ENCODE assay signal across 2 cellular contexts in genomic region chrX:153366878-153367538, GRCh38.
A peak's percentile ranks its signal among the peaks of the same experiment; 100 is the strongest.
TF ChIP-seq lines count a peak whose summit lies in the region.

No MANE protein-coding gene starts in this region.

TF ChIP-seq in liver, 16 proteins besides CTCF, POLR2A, EP300 and RAD21:
- TF ChIP-seq GABPA (IDR thresholded peaks at IDR 0.05 in 1 of 2, conservative IDR thresholded peaks at IDR 0.05 in 1 of 2): no peak
- no peak for TF ChIP-seq NR2F2 (IDR thresholded peaks at IDR 0.05)
- TF ChIP-seq RXRA (IDR thresholded peaks at IDR 0.05): peak in 1 of 2 donors; percentile 29
- peak; percentile 69 for TF ChIP-seq SP1 (IDR thresholded peaks at IDR 0.05)
- no peak for TF ChIP-seq HNF4G (IDR thresholded peaks at IDR 0.05)
- TF ChIP-seq TAF1 (conservative IDR thresholded peaks at IDR 0.05): no peak
- no peak for TF ChIP-seq ATF3 (IDR thresholded peaks at IDR 0.05)
- TF ChIP-seq, protein P1, sequence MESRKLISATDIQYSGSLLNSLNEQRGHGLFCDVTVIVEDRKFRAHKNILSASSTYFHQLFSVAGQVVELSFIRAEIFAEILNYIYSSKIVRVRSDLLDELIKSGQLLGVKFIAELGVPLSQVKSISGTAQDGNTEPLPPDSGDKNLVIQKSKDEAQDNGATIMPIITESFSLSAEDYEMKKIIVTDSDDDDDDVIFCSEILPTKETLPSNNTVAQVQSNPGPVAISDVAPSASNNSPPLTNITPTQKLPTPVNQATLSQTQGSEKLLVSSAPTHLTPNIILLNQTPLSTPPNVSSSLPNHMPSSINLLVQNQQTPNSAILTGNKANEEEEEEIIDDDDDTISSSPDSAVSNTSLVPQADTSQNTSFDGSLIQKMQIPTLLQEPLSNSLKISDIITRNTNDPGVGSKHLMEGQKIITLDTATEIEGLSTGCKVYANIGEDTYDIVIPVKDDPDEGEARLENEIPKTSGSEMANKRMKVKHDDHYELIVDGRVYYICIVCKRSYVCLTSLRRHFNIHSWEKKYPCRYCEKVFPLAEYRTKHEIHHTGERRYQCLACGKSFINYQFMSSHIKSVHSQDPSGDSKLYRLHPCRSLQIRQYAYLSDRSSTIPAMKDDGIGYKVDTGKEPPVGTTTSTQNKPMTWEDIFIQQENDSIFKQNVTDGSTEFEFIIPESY (IDR thresholded peaks at IDR 0.05): no peak
- no peak for TF ChIP-seq REST (IDR thresholded peaks at IDR 0.05)
- no peak for TF ChIP-seq JUND (IDR thresholded peaks at IDR 0.05)
- peak; percentile 56 to 72 for TF ChIP-seq HNF4A (conservative IDR thresholded peaks at IDR 0.05)
- no peak for TF ChIP-seq YY1 (IDR thresholded peaks at IDR 0.05)
- TF ChIP-seq, protein P2, sequence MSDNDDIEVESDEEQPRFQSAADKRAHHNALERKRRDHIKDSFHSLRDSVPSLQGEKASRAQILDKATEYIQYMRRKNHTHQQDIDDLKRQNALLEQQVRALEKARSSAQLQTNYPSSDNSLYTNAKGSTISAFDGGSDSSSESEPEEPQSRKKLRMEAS (IDR thresholded peaks at IDR 0.05): no peak

TF ChIP-seq in HepG2, 621 proteins besides CTCF, POLR2A, EP300 and RAD21:
- no peak for TF ChIP-seq RBM22 (optimal IDR thresholded peaks at IDR 0.05; ENCODE audit: low read length)
- no peak for TF ChIP-seq BCLAF1 (IDR thresholded peaks at IDR 0.05)
- TF ChIP-seq ZNF746 (CRISPR knock-in tag; IDR thresholded peaks at IDR 0.05): no peak
- TF ChIP-seq ATM (IDR thresholded peaks at IDR 0.05; ENCODE audit: borderline replicate concordance): no peak
- TF ChIP-seq ZNF598 (CRISPR knock-in tag; IDR thresholded peaks at IDR 0.05; ENCODE audit: borderline replicate concordance): no peak
- TF ChIP-seq NAIF1 (CRISPR knock-in tag; IDR thresholded peaks at IDR 0.05; ENCODE audit: borderline replicate concordance): no peak
- TF ChIP-seq CBX1 (IDR thresholded peaks at IDR 0.05; ENCODE audit: low read depth): no peak
- TF ChIP-seq ZNF292 (CRISPR knock-in tag; IDR thresholded peaks at IDR 0.05; ENCODE audit: borderline replicate concordance, low read depth): no peak
- TF ChIP-seq, protein P3, sequence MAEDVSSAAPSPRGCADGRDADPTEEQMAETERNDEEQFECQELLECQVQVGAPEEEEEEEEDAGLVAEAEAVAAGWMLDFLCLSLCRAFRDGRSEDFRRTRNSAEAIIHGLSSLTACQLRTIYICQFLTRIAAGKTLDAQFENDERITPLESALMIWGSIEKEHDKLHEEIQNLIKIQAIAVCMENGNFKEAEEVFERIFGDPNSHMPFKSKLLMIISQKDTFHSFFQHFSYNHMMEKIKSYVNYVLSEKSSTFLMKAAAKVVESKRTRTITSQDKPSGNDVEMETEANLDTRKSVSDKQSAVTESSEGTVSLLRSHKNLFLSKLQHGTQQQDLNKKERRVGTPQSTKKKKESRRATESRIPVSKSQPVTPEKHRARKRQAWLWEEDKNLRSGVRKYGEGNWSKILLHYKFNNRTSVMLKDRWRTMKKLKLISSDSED (CRISPR knock-in tag; IDR thresholded peaks at IDR 0.05): no peak
